Comparison of ENCODE assay signal across 8 cellular contexts in genomic region chr12:121796855-121797751, GRCh38. TPM values are rescaled to one million over a fixed set of nuclear protein-coding genes. Genes with fewer than 3 reads are reported as not detected.
DNase-seq lines count a peak whose midpoint lies in the region; ATAC-seq, FAIRE-seq and TF ChIP-seq lines count a peak whose summit lies in the region.

No MANE protein-coding gene starts in this region.

- no peaks in the 10 kb centered on the region for H3K27me3 ChIP-seq in BJ (ENCODE audit: control insufficient read depth, insufficient read depth, low read length)
- H3K27me3 ChIP-seq in HUES6 (ENCODE audit: control insufficient read depth, insufficient read depth, low read length): no peaks in the 10 kb centered on the region
- H3K27me3 ChIP-seq in endothelial cell of umbilical vein (ENCODE audit: control insufficient read depth in 2 of 2, insufficient read depth in 2 of 2, low read length in 2 of 2): no peaks in the 10 kb centered on the region
- no peaks in the 10 kb centered on the region for H3K27me3 ChIP-seq in suprapubic skin

- BruUV-seq in endothelial cell of umbilical vein (replicated peaks; lab: Mats Ljungman, UMichigan): no TSS peak

- no peaks in the 10 kb centered on the region for H3K9me3 ChIP-seq in HUES6 (ENCODE audit: control insufficient read depth, insufficient read depth, low read depth, low read length)
- H3K9me3 ChIP-seq in SK-N-MC (ENCODE audit: low read depth, low read length): no peaks in the 10 kb centered on the region
- H3K9me3 ChIP-seq in endothelial cell of umbilical vein (replicated peaks; ENCODE audit: control insufficient read depth, insufficient read depth, low read length): no peaks in the 10 kb centered on the region
- H3K9me3 ChIP-seq in suprapubic skin: no peaks in the 10 kb centered on the region

- peaks cover 6% of the 10 kb centered on the region for H3K36me3 ChIP-seq in BJ (ENCODE audit: control insufficient read depth, insufficient read depth, low read length)
- H3K36me3 ChIP-seq in HUES6 (ENCODE audit: control insufficient read depth, insufficient read depth, low read length): peaks cover 34% of the 10 kb centered on the region
- peaks cover 3% of the 10 kb centered on the region; the same call in 1 of the 2 replicates for H3K36me3 ChIP-seq in SK-N-MC (ENCODE audit: insufficient read depth, low read length)
- H3K36me3 ChIP-seq in endothelial cell of umbilical vein (ENCODE audit: control insufficient read depth in 2 of 2, extremely low read depth in 1 of 2, insufficient read depth in 2 of 2, low read length in 2 of 2): peaks cover 2 to 16% of the 10 kb centered on the region in 2 experiments
- H3K36me3 ChIP-seq in suprapubic skin: peaks cover 5% of the 10 kb centered on the region

- TF ChIP-seq CTCF in BJ (IDR thresholded peaks at IDR 0.05; ENCODE audit: insufficient read depth, low read depth, low read length) (peak; percentile 47), endothelial cell of umbilical vein (IDR thresholded peaks at IDR 0.05; ENCODE audit: extremely low read depth in 1 of 2, insufficient read depth in 1 of 2, low read depth in 1 of 2, low read length in 2 of 2) (peak in 1 of 2 donors; percentile 39), suprapubic skin (IDR thresholded peaks at IDR 0.05) (peak in 1 of 2 donors; percentile 25)

- TF ChIP-seq EP300 in suprapubic skin (IDR thresholded peaks at IDR 0.05): no peak

- 12% methylated on average over 21 of the region's 39 CpGs for WGBS in suprapubic skin

- no peaks in the 10 kb centered on the region for H3K9me1 ChIP-seq in endothelial cell of umbilical vein (replicated peaks; ENCODE audit: control insufficient read depth, extremely low read depth, insufficient read depth, low read length)

- peak; percentile 96 for FAIRE-seq in endothelial cell of umbilical vein (lab: Jason Lieb, UNC)
- FAIRE-seq in GM19239 (lab: Jason Lieb, UNC): no peak

- H3K4me1 ChIP-seq in HUES6 (ENCODE audit: control insufficient read depth, insufficient read depth, low read length) (peaks cover 51% of the 10 kb centered on the region), endothelial cell of umbilical vein (ENCODE audit: control insufficient read depth, extremely low read depth, insufficient read depth, low read length) (peaks cover 38% of the 10 kb centered on the region), suprapubic skin (peaks cover 72% of the 10 kb centered on the region)

- no peak for TF ChIP-seq POLR2A in endothelial cell of umbilical vein (IDR thresholded peaks at IDR 0.05; ENCODE audit: low read depth, low read length)
- TF ChIP-seq POLR2A in suprapubic skin (IDR thresholded peaks at IDR 0.05): no peak

- intact Hi-C loops in endothelial cell of umbilical vein (cut with micrococcal nuclease): loop anchor here (5.0 kb wide), 1 partner anchor 170 kb away; the partner anchor contains the start of gene ORAI1

- dilution Hi-C loops in endothelial cell of umbilical vein (cut with MboI; ENCODE audit: extremely low pct_ligation_motif_present, low sequenced_read_pairs): no loop called here

- H3K79me2 ChIP-seq in endothelial cell of umbilical vein (ENCODE audit: control insufficient read depth, insufficient read depth, low read length): peaks cover 35% of the 10 kb centered on the region

- H3K4me3 ChIP-seq in BJ (ENCODE audit: low read depth, low read length) (peak overlapping the region; percentile 15), HUES6 (ENCODE audit: low read depth, low read length) (peak overlapping the region; percentile 74), SK-N-MC (no peak overlapping the region), endothelial cell of umbilical vein (replicated peaks in 1 of 3; ENCODE audit: insufficient read depth in 1 of 3, low read depth in 1 of 3, low read length in 3 of 3) (no peak overlapping the region), suprapubic skin (peak overlapping the region; percentile 89)

- ATAC-seq in GM18907 (IDR thresholded peaks at IDR 0.05; ENCODE audit: unreplicated experiment): no peak

- H3K4me2 ChIP-seq in endothelial cell of umbilical vein (ENCODE audit: insufficient read depth, low read length): peak overlapping the region; percentile 42

- H2AFZ ChIP-seq in endothelial cell of umbilical vein (ENCODE audit: low read depth, low read length): no peak overlapping the region

- no peak for DNase-seq in BJ (ENCODE audit: low read depth)
- no peak for DNase-seq in SK-N-MC (ENCODE audit: low read depth, low spot score)
- peak; percentile 89 for DNase-seq in endothelial cell of umbilical vein (ENCODE audit: low read depth, low spot score)
- peak; percentile 89 to 92 for DNase-seq in lung microvascular endothelial cell (ENCODE audit: low read depth in 2 of 2)
- DNase-seq in suprapubic skin (ENCODE audit: low spot score in 2 of 2): peak; percentile 93 to 95
- DNase-seq in GM19239 (ENCODE audit: insufficient read length, low spot score): no peak

- CTCF ChIA-PET in BJ (lab: Yijun Ruan, JAX): interaction anchor here (1.2 to 14.8 kb wide), 8 partner anchors 10 to 244 kb away, joined by 3 to 467 read pairs (median 55); partner anchors contain the start of genes PSMD9, SETD1B and TMEM120B
- CTCF ChIA-PET in endothelial cell of umbilical vein (lab: Charles Lee): interaction anchor here (0.7 to 12.7 kb wide), 7 partner anchors 11 to 261 kb away, joined by 3 to 774 read pairs (median 4); partner anchors contain the start of genes PSMD9 and SETD1B

- H3K9ac ChIP-seq in HUES6 (ENCODE audit: low read length): peak overlapping the region; percentile 100
- no peak overlapping the region for H3K9ac ChIP-seq in SK-N-MC (ENCODE audit: insufficient read length)
- no peak overlapping the region for H3K9ac ChIP-seq in endothelial cell of umbilical vein (replicated peaks; ENCODE audit: extremely low read depth, insufficient read depth, low read length)

- no peaks in the 10 kb centered on the region for H4K20me1 ChIP-seq in endothelial cell of umbilical vein (replicated peaks; ENCODE audit: control insufficient read depth, extremely low read depth, insufficient read depth, low read length)

- POLR2A ChIA-PET in BJ (lab: Charles Lee) (interaction anchor here (0.6 kb wide), 2 partner anchors 93 to 97 kb away, joined by 5 to 6 read pairs; no protein-coding TSS in a partner anchor), endothelial cell of umbilical vein (lab: Charles Lee) (interaction anchor here (0.5 to 5.7 kb wide), 3 partner anchors 9 to 127 kb away, joined by 4 to 37 read pairs (median 15); no protein-coding TSS in a partner anchor)

- H3K27ac ChIP-seq in HUES6 (ENCODE audit: low read depth, low read length) (peak overlapping the region; percentile 28; the same call in 1 of the 2 replicates), SK-N-MC (peak overlapping the region; percentile 87; the same call in 1 of the 2 replicates), endothelial cell of umbilical vein (ENCODE audit: insufficient read depth, low read depth, low read length) (no peak overlapping the region), suprapubic skin (peak overlapping the region; percentile 100)

TF ChIP-seq in endothelial cell of umbilical vein, 7 proteins besides CTCF, POLR2A, EP300 and RAD21:
- no peak for TF ChIP-seq GATA2 (IDR thresholded peaks at IDR 0.05; ENCODE audit: insufficient read depth, insufficient read length, low read depth, low read length)
- TF ChIP-seq JUN (IDR thresholded peaks at IDR 0.05; ENCODE audit: borderline replicate concordance, insufficient read depth, insufficient read length, low read depth): no peak
- TF ChIP-seq FOS (IDR thresholded peaks at IDR 0.05; ENCODE audit: borderline replicate concordance, insufficient read depth, low read length): no peak
- TF ChIP-seq, protein P1, sequence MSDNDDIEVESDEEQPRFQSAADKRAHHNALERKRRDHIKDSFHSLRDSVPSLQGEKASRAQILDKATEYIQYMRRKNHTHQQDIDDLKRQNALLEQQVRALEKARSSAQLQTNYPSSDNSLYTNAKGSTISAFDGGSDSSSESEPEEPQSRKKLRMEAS (IDR thresholded peaks at IDR 0.05; ENCODE audit: insufficient read depth, insufficient read length): no peak
- TF ChIP-seq MYC (IDR thresholded peaks at IDR 0.05; ENCODE audit: low read depth, low read length): peak; percentile 15
- TF ChIP-seq EZH2 (IDR thresholded peaks at IDR 0.05; ENCODE audit: borderline replicate concordance, low read depth, low read length, severe bottlenecking): no peak
- peak; percentile 86 for TF ChIP-seq POLR2AphosphoS5 (IDR thresholded peaks at IDR 0.05; ENCODE audit: insufficient read depth, low read depth, low read length)
TF ChIP-seq in endothelial cell of umbilical vein: peak in this region for 2.

RNA-seq across cellular contexts. Expression of gene RHOF, which starts 3.6 kb away (rescaled TPM):
- polyA plus RNA-seq in BJ (2011; rRNA removed): 2.7 and 3.0 TPM in 2 replicates
- 7.6 and 8.2 TPM in 2 replicates for polyA minus RNA-seq in BJ (2011; rRNA and poly(A)+ RNA removed)
- total RNA-seq in endothelial cell of umbilical vein: 22.2 and 22.3 TPM in 2 replicates
- 9.3 and 12.0 TPM in 2 replicates for polyA plus RNA-seq in endothelial cell of umbilical vein
- polyA plus RNA-seq in endothelial cell of umbilical vein (2011; cell fraction: cytosol; rRNA removed): 4.9 and 5.7 TPM in 2 replicates
- polyA plus RNA-seq in endothelial cell of umbilical vein (2011; cell fraction: nucleus; rRNA removed): 35.7 and 45.9 TPM in 2 replicates
- 7.8 and 15.5 TPM in 2 replicates for polyA plus RNA-seq in endothelial cell of umbilical vein (2012)
- polyA minus RNA-seq in endothelial cell of umbilical vein: 9.0 and 9.7 TPM in 2 replicates
- polyA minus RNA-seq in endothelial cell of umbilical vein (2011; cell fraction: cytosol; rRNA and poly(A)+ RNA removed): 146 TPM
- 36.3 and 41.7 TPM in 2 replicates for polyA minus RNA-seq in endothelial cell of umbilical vein (2011; cell fraction: nucleus; rRNA and poly(A)+ RNA removed)
- 2.6 and 3.3 TPM in 2 replicates for total RNA-seq in lung microvascular endothelial cell
- 10 to 100 TPM in 3 of 4 donors, 1 to 10 TPM in 1; 6.6 to 20.4 (median 17.5) TPM for total RNA-seq in suprapubic skin

RNA-seq across cellular contexts. Expression of gene SETD1B, which starts 6.7 kb away (rescaled TPM):
- polyA plus RNA-seq in BJ (2011; rRNA removed): 0.85 and 0.89 TPM in 2 replicates
- polyA minus RNA-seq in BJ (2011; rRNA and poly(A)+ RNA removed): 2.0 and 4.1 TPM in 2 replicates
- total RNA-seq in endothelial cell of umbilical vein: 27.0 and 28.1 TPM in 2 replicates
- 2.3 and 2.6 TPM in 2 replicates for polyA plus RNA-seq in endothelial cell of umbilical vein
- 3.2 TPM in 2 replicates for polyA plus RNA-seq in endothelial cell of umbilical vein (2011; cell fraction: cytosol; rRNA removed)
- polyA plus RNA-seq in endothelial cell of umbilical vein (2011; cell fraction: nucleus; rRNA removed): 6.7 and 7.0 TPM in 2 replicates
- 8.4 and 9.7 TPM in 2 replicates for polyA plus RNA-seq in endothelial cell of umbilical vein (2012)
- polyA minus RNA-seq in endothelial cell of umbilical vein: 3.3 and 4.1 TPM in 2 replicates
- polyA minus RNA-seq in endothelial cell of umbilical vein (2011; cell fraction: cytosol; rRNA and poly(A)+ RNA removed): 8.3 TPM
- 3.2 and 7.0 TPM in 2 replicates for polyA minus RNA-seq in endothelial cell of umbilical vein (2011; cell fraction: nucleus; rRNA and poly(A)+ RNA removed)
- total RNA-seq in lung microvascular endothelial cell: 1.3 and 1.4 TPM in 2 replicates
- 10 to 100 TPM; 13.1 to 23.1 (median 19.5) TPM for total RNA-seq in suprapubic skin

Comparison
In these comparisons a context has a peak if more than half of its experiments do, and no peak if none do; other contexts are left out.
1. DNase-seq: peak in endothelial cell of umbilical vein (single experiment), lung microvascular endothelial cell (2 of 2) and suprapubic skin (2 of 2); none in BJ (single experiment), SK-N-MC (single experiment) and GM19239 (single experiment).
2. H3K4me3 ChIP-seq: peak in BJ (single experiment), HUES6 (single experiment) and suprapubic skin (single experiment); none in SK-N-MC (single experiment) and endothelial cell of umbilical vein (0 of 3).